In the genomic region with DNA sequence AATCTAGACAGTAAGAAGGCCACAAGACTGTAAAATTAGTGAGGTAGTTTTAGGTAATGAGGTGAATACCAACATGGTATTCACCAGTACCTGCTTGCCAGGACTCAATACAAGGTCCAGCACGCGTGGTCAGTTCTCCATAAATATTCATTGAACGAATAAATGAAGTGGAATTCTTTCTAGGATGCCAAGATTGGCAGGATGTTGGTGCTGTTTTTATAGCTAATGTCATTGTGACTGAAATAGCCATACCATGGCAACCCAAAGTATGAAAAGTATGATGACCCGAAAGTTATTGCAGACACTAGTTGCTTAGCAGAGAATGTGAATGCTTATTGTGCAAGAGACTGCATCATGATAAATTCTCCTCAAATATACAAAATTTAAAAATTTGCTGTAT, we compare ENCODE assay signal across 28 cellular contexts.
"Had no signal": no experiment of that assay in that cellular context is flagged by ENCODE, and none has a peak within 500 bp of the region (broad histone marks: within the 10 kb centered on the region; RNA-seq: fewer than 3 reads in every experiment).

No MANE protein-coding gene starts in this region.

- H3K36me3 ChIP-seq: breast epithelium, cardiac muscle cell, esophagus muscularis mucosa, gastrocnemius medialis had no signal

- H3K27ac ChIP-seq: breast epithelium, cardiac muscle cell, esophagus muscularis mucosa, foreskin keratinocyte, gastrocnemius medialis, VCaP had no signal

- H3K27me3 ChIP-seq: breast epithelium, cardiac muscle cell, esophagus muscularis mucosa, foreskin keratinocyte, gastrocnemius medialis had no signal

- DNase-seq: activated CD4-positive, alpha-beta memory T cell treated with anti-CD3 and anti-CD28 coated beads, Interleukin-2, amount 10 ng/mL, durations not matched to agents 7 days and 5 days; activated CD4-positive, alpha-beta T cell treated with anti-CD3 and anti-CD28 coated beads for 1 hour; activated CD4-positive, alpha-beta T cell treated with anti-CD3 and anti-CD28 coated beads for 4 hours; activated CD4-positive, alpha-beta T cell treated with anti-CD3 and anti-CD28 coated beads, Interleukin-2, amount 10 ng/mL, durations not matched to agents 7 days and 5 days; activated CD4-positive, alpha-beta T cell treated with anti-CD3 and anti-CD28 coated beads, Interleukin-2, amount 50 U/mL, for 4 hours; activated CD8-positive, alpha-beta memory T cell treated with anti-CD3 and anti-CD28 coated beads, Interleukin-2, amount 50 U/mL, for 48 hours; activated gamma-delta T cell; activated naive CD4-positive, alpha-beta T cell; activated naive CD4-positive, alpha-beta T cell treated with anti-CD3 and anti-CD28 coated beads, Interleukin-2, amount 10 ng/mL, durations not matched to agents 7 days and 5 days; activated naive CD8-positive, alpha-beta T cell treated with anti-CD3 and anti-CD28 coated beads, Interleukin-2, amount 10 ng/mL, durations not matched to agents 7 days and 5 days; activated T-cell treated with anti-CD3 and anti-CD28 coated beads for 4 hours; activated T-cell treated with anti-CD3 and anti-CD28 coated beads, Interleukin-2, amount 50 U/mL, for 24 hours; activated T-cell treated with anti-CD3 and anti-CD28 coated beads, Interleukin-2, amount 50 U/mL, for 72 hours; cortex of kidney; dermis blood vessel endothelial cell; effector CD4-positive, alpha-beta T cell; effector memory CD8-positive, alpha-beta T cell; erythroblast; foreskin keratinocyte; gastrocnemius medialis; glutamatergic neuron; T-helper 2 cell had no signal

- H3K9me3 ChIP-seq: esophagus muscularis mucosa, gastrocnemius medialis had no signal

- H3K4me3 ChIP-seq: breast epithelium, cardiac muscle cell, esophagus muscularis mucosa, gastrocnemius medialis had no signal

- H3K4me1 ChIP-seq: breast epithelium, gastrocnemius medialis had no signal

- ATAC-seq: activated naive CD4-positive, alpha-beta T cell treated with anti-CD3 and anti-CD28 coated beads, Interleukin-2, amount 50 U/mL, for 72 hours; activated T-cell treated with anti-CD3 and anti-CD28 coated beads, Interleukin-2, amount 50 U/mL, for 72 hours; effector memory CD8-positive, alpha-beta T cell; foreskin keratinocyte; gastrocnemius medialis; WTC11 had no signal
